Comparison of ENCODE assay signal across 1 cellular context in the genomic region with DNA sequence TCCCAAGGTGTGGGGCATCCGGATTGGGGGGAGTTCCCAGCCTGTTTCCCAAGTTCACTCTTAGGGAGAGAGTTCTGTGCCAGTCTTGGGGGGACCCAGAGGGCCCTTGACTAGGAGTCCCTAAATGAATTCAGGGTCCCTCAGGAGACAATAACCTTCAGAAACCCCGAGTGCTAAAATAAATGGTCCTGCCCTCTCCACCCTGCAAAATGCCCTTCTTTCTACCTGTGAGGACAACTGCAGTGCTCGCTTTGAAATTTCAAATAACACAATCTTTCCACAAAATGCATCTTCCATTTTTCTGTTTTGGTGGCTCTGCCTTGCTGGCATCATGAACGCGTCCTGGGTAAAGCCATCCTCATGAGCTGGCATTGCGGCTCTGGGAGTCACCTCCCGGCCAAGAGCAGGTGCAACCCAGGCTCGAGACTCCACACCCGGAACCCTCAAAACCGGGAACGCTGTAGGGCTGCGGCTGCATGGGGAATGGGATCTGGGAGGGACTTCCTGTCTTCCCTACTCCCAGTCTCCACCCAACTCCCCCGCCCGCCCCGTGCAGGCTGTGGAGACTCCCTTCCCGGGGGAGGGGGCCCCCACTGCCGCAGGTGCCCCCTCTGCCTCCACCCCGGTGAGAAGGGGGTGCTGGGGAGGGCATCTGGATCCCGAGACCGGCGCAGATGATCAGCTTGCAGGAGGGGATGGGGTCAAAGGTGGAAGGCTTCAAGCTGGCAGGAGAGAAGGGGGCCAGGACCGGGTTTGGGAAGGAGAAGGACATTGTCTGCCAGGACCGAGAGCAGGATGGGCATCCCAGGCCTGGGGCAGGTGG.
TF ChIP-seq lines count a peak whose summit lies in the region.

ZNF205 (plus strand) TSS at position 529 of the 823 bp plus-strand sequence. CDS start 845 bp downstream, outside the sequence.

TF ChIP-seq in HepG2, 621 proteins besides CTCF, POLR2A, EP300 and RAD21 (continued from another document and continues in another):
- TF ChIP-seq, protein P1, sequence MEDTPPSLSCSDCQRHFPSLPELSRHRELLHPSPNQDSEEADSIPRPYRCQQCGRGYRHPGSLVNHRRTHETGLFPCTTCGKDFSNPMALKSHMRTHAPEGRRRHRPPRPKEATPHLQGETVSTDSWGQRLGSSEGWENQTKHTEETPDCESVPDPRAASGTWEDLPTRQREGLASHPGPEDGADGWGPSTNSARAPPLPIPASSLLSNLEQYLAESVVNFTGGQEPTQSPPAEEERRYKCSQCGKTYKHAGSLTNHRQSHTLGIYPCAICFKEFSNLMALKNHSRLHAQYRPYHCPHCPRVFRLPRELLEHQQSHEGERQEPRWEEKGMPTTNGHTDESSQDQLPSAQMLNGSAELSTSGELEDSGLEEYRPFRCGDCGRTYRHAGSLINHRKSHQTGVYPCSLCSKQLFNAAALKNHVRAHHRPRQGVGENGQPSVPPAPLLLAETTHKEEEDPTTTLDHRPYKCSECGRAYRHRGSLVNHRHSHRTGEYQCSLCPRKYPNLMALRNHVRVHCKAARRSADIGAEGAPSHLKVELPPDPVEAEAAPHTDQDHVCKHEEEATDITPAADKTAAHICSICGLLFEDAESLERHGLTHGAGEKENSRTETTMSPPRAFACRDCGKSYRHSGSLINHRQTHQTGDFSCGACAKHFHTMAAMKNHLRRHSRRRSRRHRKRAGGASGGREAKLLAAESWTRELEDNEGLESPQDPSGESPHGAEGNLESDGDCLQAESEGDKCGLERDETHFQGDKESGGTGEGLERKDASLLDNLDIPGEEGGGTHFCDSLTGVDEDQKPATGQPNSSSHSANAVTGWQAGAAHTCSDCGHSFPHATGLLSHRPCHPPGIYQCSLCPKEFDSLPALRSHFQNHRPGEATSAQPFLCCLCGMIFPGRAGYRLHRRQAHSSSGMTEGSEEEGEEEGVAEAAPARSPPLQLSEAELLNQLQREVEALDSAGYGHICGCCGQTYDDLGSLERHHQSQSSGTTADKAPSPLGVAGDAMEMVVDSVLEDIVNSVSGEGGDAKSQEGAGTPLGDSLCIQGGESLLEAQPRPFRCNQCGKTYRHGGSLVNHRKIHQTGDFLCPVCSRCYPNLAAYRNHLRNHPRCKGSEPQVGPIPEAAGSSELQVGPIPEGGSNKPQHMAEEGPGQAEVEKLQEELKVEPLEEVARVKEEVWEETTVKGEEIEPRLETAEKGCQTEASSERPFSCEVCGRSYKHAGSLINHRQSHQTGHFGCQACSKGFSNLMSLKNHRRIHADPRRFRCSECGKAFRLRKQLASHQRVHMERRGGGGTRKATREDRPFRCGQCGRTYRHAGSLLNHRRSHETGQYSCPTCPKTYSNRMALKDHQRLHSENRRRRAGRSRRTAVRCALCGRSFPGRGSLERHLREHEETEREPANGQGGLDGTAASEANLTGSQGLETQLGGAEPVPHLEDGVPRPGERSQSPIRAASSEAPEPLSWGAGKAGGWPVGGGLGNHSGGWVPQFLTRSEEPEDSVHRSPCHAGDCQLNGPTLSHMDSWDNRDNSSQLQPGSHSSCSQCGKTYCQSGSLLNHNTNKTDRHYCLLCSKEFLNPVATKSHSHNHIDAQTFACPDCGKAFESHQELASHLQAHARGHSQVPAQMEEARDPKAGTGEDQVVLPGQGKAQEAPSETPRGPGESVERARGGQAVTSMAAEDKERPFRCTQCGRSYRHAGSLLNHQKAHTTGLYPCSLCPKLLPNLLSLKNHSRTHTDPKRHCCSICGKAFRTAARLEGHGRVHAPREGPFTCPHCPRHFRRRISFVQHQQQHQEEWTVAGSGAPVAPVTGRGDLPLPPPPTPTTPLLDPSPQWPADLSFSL (CRISPR knock-in tag; IDR thresholded peaks at IDR 0.05): no peak
- TF ChIP-seq PRMT3 (CRISPR knock-in tag; IDR thresholded peaks at IDR 0.05; ENCODE audit: borderline replicate concordance, low read depth): no peak
- TF ChIP-seq ZNF724P (CRISPR knock-in tag; IDR thresholded peaks at IDR 0.05; ENCODE audit: borderline replicate concordance): peak; percentile 71; the same call in 1 of the 2 replicates
- TF ChIP-seq MTA3 (CRISPR knock-in tag; IDR thresholded peaks at IDR 0.05): no peak
- TF ChIP-seq DNMT3B (CRISPR knock-in tag; conservative IDR thresholded peaks at IDR 0.05): no peak
- no peak; the same call in 1 of the 2 replicates for TF ChIP-seq HES4 (CRISPR knock-in tag; IDR thresholded peaks at IDR 0.05; ENCODE audit: borderline replicate concordance)
- TF ChIP-seq ARHGAP35 (CRISPR knock-in tag; IDR thresholded peaks at IDR 0.05; ENCODE audit: borderline replicate concordance): no peak
- no peak for TF ChIP-seq MATR3 (CRISPR knock-in tag; IDR thresholded peaks at IDR 0.05)
- TF ChIP-seq ZNF773 (CRISPR knock-in tag; IDR thresholded peaks at IDR 0.05; ENCODE audit: borderline replicate concordance): no peak
- TF ChIP-seq, protein P2, sequence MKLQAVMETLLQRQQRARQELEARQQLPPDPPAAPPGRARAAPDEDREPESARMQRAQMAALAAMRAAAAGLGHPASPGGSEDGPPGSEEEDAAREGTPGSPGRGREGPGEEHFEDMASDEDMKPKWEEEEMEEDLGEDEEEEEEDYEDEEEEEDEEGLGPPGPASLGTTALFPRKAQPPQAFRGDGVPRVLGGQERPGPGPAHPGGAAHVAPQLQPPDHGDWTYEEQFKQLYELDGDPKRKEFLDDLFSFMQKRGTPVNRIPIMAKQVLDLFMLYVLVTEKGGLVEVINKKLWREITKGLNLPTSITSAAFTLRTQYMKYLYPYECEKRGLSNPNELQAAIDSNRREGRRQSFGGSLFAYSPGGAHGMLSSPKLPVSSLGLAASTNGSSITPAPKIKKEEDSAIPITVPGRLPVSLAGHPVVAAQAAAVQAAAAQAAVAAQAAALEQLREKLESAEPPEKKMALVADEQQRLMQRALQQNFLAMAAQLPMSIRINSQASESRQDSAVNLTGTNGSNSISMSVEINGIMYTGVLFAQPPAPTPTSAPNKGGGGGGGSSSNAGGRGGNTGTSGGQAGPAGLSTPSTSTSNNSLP (IDR thresholded peaks at IDR 0.05; ENCODE audit: low read depth, low read length): peak; percentile 27; the same call in 1 of the 2 replicates
- peak; percentile 33 for TF ChIP-seq MED8 (CRISPR knock-in tag; IDR thresholded peaks at IDR 0.05; ENCODE audit: insufficient replicate concordance)
- TF ChIP-seq PHF21A (CRISPR knock-in tag; IDR thresholded peaks at IDR 0.05): peak; percentile 55; the same call in 1 of the 2 replicates
- TF ChIP-seq FOXC1 (CRISPR knock-in tag; IDR thresholded peaks at IDR 0.05; ENCODE audit: borderline replicate concordance): peak; percentile 30; the same call in 1 of the 2 replicates
- TF ChIP-seq, protein P3, sequence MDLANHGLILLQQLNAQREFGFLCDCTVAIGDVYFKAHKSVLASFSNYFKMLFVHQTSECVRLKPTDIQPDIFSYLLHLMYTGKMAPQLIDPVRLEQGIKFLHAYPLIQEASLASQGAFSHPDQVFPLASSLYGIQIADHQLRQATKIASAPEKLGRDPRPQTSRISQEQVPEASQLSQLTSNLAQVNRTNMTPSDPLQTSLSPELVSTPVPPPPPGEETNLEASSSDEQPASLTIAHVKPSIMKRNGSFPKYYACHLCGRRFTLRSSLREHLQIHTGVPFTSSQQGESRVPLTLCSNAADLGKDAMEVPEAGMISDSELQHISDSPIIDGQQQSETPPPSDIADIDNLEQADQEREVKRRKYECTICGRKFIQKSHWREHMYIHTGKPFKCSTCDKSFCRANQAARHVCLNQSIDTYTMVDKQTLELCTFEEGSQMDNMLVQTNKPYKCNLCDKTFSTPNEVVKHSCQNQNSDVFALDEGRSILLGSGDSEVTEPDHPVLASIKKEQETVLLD (CRISPR knock-in tag; IDR thresholded peaks at IDR 0.05; ENCODE audit: low read depth): no peak; the same call in 1 of the 2 replicates
- no peak for TF ChIP-seq ZNF253 (CRISPR knock-in tag; IDR thresholded peaks at IDR 0.05; ENCODE audit: borderline replicate concordance)
- TF ChIP-seq ZNF251 (CRISPR knock-in tag; IDR thresholded peaks at IDR 0.05): no peak
- TF ChIP-seq TAF15 (IDR thresholded peaks at IDR 0.05; ENCODE audit: low read depth, low read length, poor library complexity, severe bottlenecking): no peak
- no peak for TF ChIP-seq ZNF407 (CRISPR knock-in tag; IDR thresholded peaks at IDR 0.05; ENCODE audit: not compliant biosample characterization)
- TF ChIP-seq RELA (CRISPR knock-in tag; IDR thresholded peaks at IDR 0.05): no peak
- no peak for TF ChIP-seq MYNN (CRISPR knock-in tag; IDR thresholded peaks at IDR 0.05; ENCODE audit: low read depth)
- no peak for TF ChIP-seq ZNF598 (CRISPR knock-in tag; IDR thresholded peaks at IDR 0.05; ENCODE audit: borderline replicate concordance)
- TF ChIP-seq SALL2 (CRISPR knock-in tag; IDR thresholded peaks at IDR 0.05): peak; percentile 53; the same call in 1 of the 2 replicates
- peak; percentile 66; the same call in 1 of the 2 replicates for TF ChIP-seq SP4 (CRISPR knock-in tag; IDR thresholded peaks at IDR 0.05)
- no peak for TF ChIP-seq ZNF564 (CRISPR knock-in tag; IDR thresholded peaks at IDR 0.05)
- peak; percentile 87; the same call in 1 of the 2 replicates for TF ChIP-seq KDM3A (CRISPR knock-in tag; IDR thresholded peaks at IDR 0.05; ENCODE audit: low read depth)
- no peak for TF ChIP-seq CSRNP2 (CRISPR knock-in tag; conservative IDR thresholded peaks at IDR 0.05; ENCODE audit: low read depth)
- 0 out of 2 replicates have a peak, but pooled peaks have one; percentile 24 for TF ChIP-seq ZNF441 (CRISPR knock-in tag; IDR thresholded peaks at IDR 0.05; ENCODE audit: borderline replicate concordance)
- no peak for TF ChIP-seq ZNF720 (CRISPR knock-in tag; IDR thresholded peaks at IDR 0.05)
- TF ChIP-seq, protein P4, sequence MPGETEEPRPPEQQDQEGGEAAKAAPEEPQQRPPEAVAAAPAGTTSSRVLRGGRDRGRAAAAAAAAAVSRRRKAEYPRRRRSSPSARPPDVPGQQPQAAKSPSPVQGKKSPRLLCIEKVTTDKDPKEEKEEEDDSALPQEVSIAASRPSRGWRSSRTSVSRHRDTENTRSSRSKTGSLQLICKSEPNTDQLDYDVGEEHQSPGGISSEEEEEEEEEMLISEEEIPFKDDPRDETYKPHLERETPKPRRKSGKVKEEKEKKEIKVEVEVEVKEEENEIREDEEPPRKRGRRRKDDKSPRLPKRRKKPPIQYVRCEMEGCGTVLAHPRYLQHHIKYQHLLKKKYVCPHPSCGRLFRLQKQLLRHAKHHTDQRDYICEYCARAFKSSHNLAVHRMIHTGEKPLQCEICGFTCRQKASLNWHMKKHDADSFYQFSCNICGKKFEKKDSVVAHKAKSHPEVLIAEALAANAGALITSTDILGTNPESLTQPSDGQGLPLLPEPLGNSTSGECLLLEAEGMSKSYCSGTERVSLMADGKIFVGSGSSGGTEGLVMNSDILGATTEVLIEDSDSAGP (CRISPR knock-in tag; IDR thresholded peaks at IDR 0.05; ENCODE audit: borderline replicate concordance): peak; percentile 78; the same call in 1 of the 2 replicates
- peak; percentile 94 for TF ChIP-seq THAP11 (CRISPR knock-in tag; IDR thresholded peaks at IDR 0.05)
- TF ChIP-seq ZNF160 (CRISPR knock-in tag; IDR thresholded peaks at IDR 0.05): 0 out of 2 replicates have a peak, but pooled peaks have one; percentile 25
- 0 out of 2 replicates have a peak, but pooled peaks have one; percentile 28 for TF ChIP-seq ZNF607 (CRISPR knock-in tag; IDR thresholded peaks at IDR 0.05; ENCODE audit: borderline replicate concordance)
